21 cellular contexts compared by ENCODE assay signal in genomic region chr11:85483861-85484260, GRCh38.
"Had no signal": no experiment of that assay in that cellular context is flagged by ENCODE, and none has a peak within 500 bp of the region (broad histone marks: within the 10 kb centered on the region; RNA-seq: fewer than 3 reads in every experiment).

No MANE protein-coding gene starts in this region.

- H3K36me3 ChIP-seq: brain microvascular endothelial cell, colonic mucosa, thyroid gland had no signal

- ATAC-seq: foreskin keratinocyte, left lobe of liver, T-helper 17 cell had no signal

- H3K9me3 ChIP-seq: colonic mucosa, thyroid gland had no signal

- H3K4me1 ChIP-seq: colonic mucosa, foreskin keratinocyte, thyroid gland had no signal

- H3K4me3 ChIP-seq: colonic mucosa, thyroid gland had no signal

- DNase-seq: activated CD4-positive, alpha-beta T cell treated with anti-CD3 and anti-CD28 coated beads, Interleukin-2, amount 50 U/mL, for 48 hours; activated naive CD8-positive, alpha-beta T cell treated with anti-CD3 and anti-CD28 coated beads for 36 hours; activated T-cell treated with anti-CD3 and anti-CD28 coated beads for 4 hours; amygdala; brain microvascular endothelial cell; central memory CD4-positive, alpha-beta T cell; colonic mucosa; erythroblast; foreskin keratinocyte; hippocampal formation; midbrain; nephron progenitor cell; occipital lobe; retina; stimulated activated CD4-positive, alpha-beta T cell treated with anti-CD3 and anti-CD28 coated beads, Interleukin-12 subunit alpha, Interleukin-12 subunit beta, amount 100 ng/mL, for 4 hours; stimulated activated CD4-positive, alpha-beta T cell treated with anti-CD3 and anti-CD28 coated beads, Interleukin-1b, Interleukin-23, amount 100 ng/mL, for 48 hours; stimulated activated CD8-positive, alpha-beta memory T cell treated with anti-CD3 and anti-CD28 coated beads, Interleukin-4, amount 100 ng/mL, for 48 hours; stimulated activated naive CD4-positive, alpha-beta T cell treated with Interleukin-2 at 50 U/mL for 16 hours; T-helper 17 cell; thyroid gland had no signal

- H3K27me3 ChIP-seq: brain microvascular endothelial cell, colonic mucosa, foreskin keratinocyte, thyroid gland had no signal

- H3K27ac ChIP-seq: brain microvascular endothelial cell, colonic mucosa, foreskin keratinocyte, thyroid gland had no signal
